In genomic region chr14:29310210-29310609, GRCh38 we compare ENCODE assay signal across 28 cellular contexts.
"Had no signal": no experiment of that assay in that cellular context is flagged by ENCODE, and none has a peak within 500 bp of the region (broad histone marks: within the 10 kb centered on the region; RNA-seq: fewer than 3 reads in every experiment).

No MANE protein-coding gene starts in this region.

- H3K9me3 ChIP-seq: adrenal gland, breast epithelium, colonic mucosa, Peyer's patch had no signal

- H3K4me1 ChIP-seq: adrenal gland, breast epithelium, colonic mucosa, Peyer's patch had no signal

- H3K36me3 ChIP-seq: adrenal gland, breast epithelium, colonic mucosa, Peyer's patch, WERI-Rb-1 had no signal

- H3K36me3 Mint-ChIP-seq: activated naive CD4-positive, alpha-beta T cell treated with anti-CD3 and anti-CD28 coated beads, Interleukin-2, amount 10 ng/mL, durations not matched to agents 7 days and 5 days; activated naive CD8-positive, alpha-beta T cell treated with anti-CD3 and anti-CD28 coated beads, Interleukin-2, amount 10 ng/mL, durations not matched to agents 7 days and 5 days had no signal

- H3K27me3 Mint-ChIP-seq: activated CD8-positive, alpha-beta T cell treated with anti-CD3 and anti-CD28 coated beads for 36 hours; activated naive CD4-positive, alpha-beta T cell treated with anti-CD3 and anti-CD28 coated beads, Interleukin-2, amount 10 ng/mL, durations not matched to agents 7 days and 5 days; activated naive CD8-positive, alpha-beta T cell treated with anti-CD3 and anti-CD28 coated beads, Interleukin-2, amount 10 ng/mL, durations not matched to agents 7 days and 5 days had no signal

- H3K4me3 Mint-ChIP-seq: activated CD8-positive, alpha-beta T cell treated with anti-CD3 and anti-CD28 coated beads for 36 hours; activated naive CD4-positive, alpha-beta T cell treated with anti-CD3 and anti-CD28 coated beads, Interleukin-2, amount 10 ng/mL, durations not matched to agents 7 days and 5 days; activated naive CD8-positive, alpha-beta T cell treated with anti-CD3 and anti-CD28 coated beads, Interleukin-2, amount 10 ng/mL, durations not matched to agents 7 days and 5 days; activated T-cell treated with anti-CD3 and anti-CD28 coated beads, Interleukin-2, amount 50 U/mL, for 72 hours; T-helper 2 cell treated with Interferon-gamma antibody and Interleukin-4, amounts not matched to agents 5 μg/mL and 100 μg/mL, for 36 hours had no signal

- H3K27me3 ChIP-seq: adrenal gland, breast epithelium, colonic mucosa, Peyer's patch had no signal

- H3K27ac ChIP-seq: adrenal gland, breast epithelium, colonic mucosa, Peyer's patch, RWPE1, WERI-Rb-1 had no signal

- ATAC-seq: activated CD8-positive, alpha-beta T cell treated with anti-CD3 and anti-CD28 coated beads for 36 hours; activated T-cell treated with anti-CD3 and anti-CD28 coated beads, Interleukin-2, amount 50 U/mL, for 72 hours had no signal

- DNase-seq: activated CD4-positive, alpha-beta T cell treated with anti-CD3 and anti-CD28 coated beads for 4 hours; activated CD8-positive, alpha-beta memory T cell treated with anti-CD3 and anti-CD28 coated beads, Interleukin-2, amount 50 U/mL, for 4 hours; activated CD8-positive, alpha-beta T cell treated with anti-CD3 and anti-CD28 coated beads for 36 hours; activated gamma-delta T cell treated with Interleukin-2 at 50 U/mL for 16 hours; activated naive CD4-positive, alpha-beta T cell treated with anti-CD3 and anti-CD28 coated beads, Interleukin-2, amount 10 ng/mL, durations not matched to agents 7 days and 5 days; activated naive CD8-positive, alpha-beta T cell treated with anti-CD3 and anti-CD28 coated beads, Interleukin-2, amount 10 ng/mL, durations not matched to agents 7 days and 5 days; activated T-cell treated with anti-CD3 and anti-CD28 coated beads, Interleukin-2, amount 50 U/mL, for 72 hours; adrenal gland; anterior cingulate cortex; caudate nucleus; colonic mucosa; Kasumi-1; KBM-7; NCI-H1048; NCI-H146; NCI-H2029; NCI-H2107; NCI-H526 treated with DMSO at 0.1 percent for 48 hours; NCI-H82; NK-92 treated with Interleukin-12 subunit alpha and Interleukin-12 subunit beta, amount 100 ng/mL, for 24 hours; OCI-M1; Peyer's patch; SHP77; WERI-Rb-1 had no signal

- H3K27ac Mint-ChIP-seq: activated CD8-positive, alpha-beta T cell treated with anti-CD3 and anti-CD28 coated beads for 36 hours; activated naive CD4-positive, alpha-beta T cell treated with anti-CD3 and anti-CD28 coated beads, Interleukin-2, amount 10 ng/mL, durations not matched to agents 7 days and 5 days; activated naive CD8-positive, alpha-beta T cell treated with anti-CD3 and anti-CD28 coated beads, Interleukin-2, amount 10 ng/mL, durations not matched to agents 7 days and 5 days; activated T-cell treated with anti-CD3 and anti-CD28 coated beads, Interleukin-2, amount 50 U/mL, for 72 hours; activated T-helper 2 cell treated with anti-CD3 and anti-CD28 coated beads, Interferon-gamma antibody, Interleukin-2, Interleukin-4, amounts not matched to agents 10 μg/mL and 5 μg/mL and 100 μg/mL, durations not matched to agents 14 hours and 24 hours and 36 hours; T-helper 2 cell treated with Interferon-gamma antibody and Interleukin-4, amounts not matched to agents 5 μg/mL and 100 μg/mL, for 36 hours had no signal

- H3K4me3 ChIP-seq: breast epithelium, colonic mucosa, Peyer's patch had no signal

- H3K4me1 Mint-ChIP-seq: activated naive CD4-positive, alpha-beta T cell treated with anti-CD3 and anti-CD28 coated beads, Interleukin-2, amount 10 ng/mL, durations not matched to agents 7 days and 5 days; activated naive CD8-positive, alpha-beta T cell treated with anti-CD3 and anti-CD28 coated beads, Interleukin-2, amount 10 ng/mL, durations not matched to agents 7 days and 5 days had no signal
